Comparison of ENCODE assay signal across 25 cellular contexts in the genomic region with DNA sequence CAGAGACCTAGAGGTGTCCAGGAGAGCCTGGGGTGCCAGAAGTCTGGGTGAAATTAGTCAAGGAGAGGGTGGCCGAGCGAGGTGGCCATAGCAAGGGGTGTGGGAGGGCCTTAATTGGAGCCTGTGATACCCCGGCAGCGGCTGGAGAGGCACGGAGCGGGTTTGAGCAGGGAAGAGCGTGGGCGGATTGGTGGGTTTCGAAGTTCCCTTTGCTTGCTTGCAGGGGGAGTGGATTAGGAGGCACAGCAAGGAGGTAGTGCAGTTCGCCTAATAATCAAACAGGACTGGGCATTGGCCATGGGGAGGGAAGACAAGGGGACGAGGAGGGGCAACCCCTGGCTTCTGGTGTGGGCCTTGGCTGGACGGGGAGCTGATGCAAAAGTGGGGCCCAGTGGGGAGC. TPM values are rescaled to one million over a fixed set of nuclear protein-coding genes. Genes with fewer than 3 reads are reported as not detected.
DNase-seq lines count a peak whose midpoint lies in the region; ATAC-seq, FAIRE-seq and TF ChIP-seq lines count a peak whose summit lies in the region.
"Had no signal": no experiment of that assay in that cellular context is flagged by ENCODE, and none has a peak within 500 bp of the region (broad histone marks: within the 10 kb centered on the region; RNA-seq: fewer than 3 reads in every experiment).

No MANE protein-coding gene starts in this region.

- H3K9me3 ChIP-seq in mucosa of descending colon, result no peaks in the 10 kb centered on the region
- H3K9me3 ChIP-seq: SK-N-SH had no signal

- H3K4me1 Mint-ChIP-seq in activated CD4-positive, alpha-beta T cell treated with anti-CD3 and anti-CD28 coated beads, Interleukin-2, amount 10 ng/mL, durations not matched to agents 7 days and 5 days, result peaks cover 5% of the 10 kb centered on the region
- no peaks in the 10 kb centered on the region for H3K4me1 Mint-ChIP-seq in activated T-helper 17 cell treated with anti-CD3 and anti-CD28 coated beads, Interleukin-2, amount 50 U/mL, for 72 hours

- no peaks in the 10 kb centered on the region for H3K36me3 Mint-ChIP-seq in activated CD4-positive, alpha-beta T cell treated with anti-CD3 and anti-CD28 coated beads, Interleukin-2, amount 10 ng/mL, durations not matched to agents 7 days and 5 days (ENCODE audit: low read depth)
- H3K36me3 Mint-ChIP-seq in activated T-helper 17 cell treated with anti-CD3 and anti-CD28 coated beads, Interleukin-2, amount 50 U/mL, for 72 hours (ENCODE audit: low read depth), result no peaks in the 10 kb centered on the region

- no peak for ATAC-seq in activated T-helper 17 cell treated with anti-CD3 and anti-CD28 coated beads, Interleukin-2, amount 50 U/mL, for 72 hours (replicated peaks)
- ATAC-seq in mucosa of descending colon, result no peak
- ATAC-seq: K562, Panc1 had no signal

- no peak for TF ChIP-seq CTCF in mucosa of descending colon (IDR thresholded peaks at IDR 0.05)

- CTCF ChIA-PET in activated CD4-positive, alpha-beta T cell treated with anti-CD3 and anti-CD28 coated beads, Interleukin-2, amount 10 ng/mL, durations not matched to agents 7 days and 5 days (lab: Charles Lee), result no interaction called here

- in situ Hi-C loops in ACHN (cut with HindIII; ENCODE audit: low pct_ligation_motif_present, low pct_unique_long_range_greater_than_20kb, low sequenced_read_pairs), result no loop called here

- no peak for DNase-seq in activated CD4-positive, alpha-beta T cell treated with anti-CD3 and anti-CD28 coated beads, Interleukin-2, amount 10 ng/mL, durations not matched to agents 7 days and 5 days
- DNase-seq in activated CD4-positive, alpha-beta T cell treated with anti-CD3 and anti-CD28 coated beads, Interleukin-2, amount 50 U/mL, for 4 hours, result no peak
- DNase-seq in mucosa of descending colon (peak in 2 of 3 donors; percentile 24 to 35), urothelium cell line (ENCODE audit: low spot score) (no peak), ACHN (no peak), NOMO-1 treated with DMSO at 0.1 percent for 48 hours (lab: John Stamatoyannopoulos, UW; ENCODE audit: unreplicated experiment) (no peak)
- DNase-seq: DMS153, DND-41, Kasumi-1, MG63, NCI-H1417, NCI-H1694, NCI-H2029 treated with DMSO at 0.1 percent for 48 hours, NCI-H2227 treated with DMSO at 0.1 percent for 48 hours, NCI-H526 treated with DMSO at 0.1 percent for 48 hours, SIG-M5, SK-N-SH had no signal

- peaks cover 12% of the 10 kb centered on the region for H3K4me1 ChIP-seq in mucosa of descending colon (ENCODE audit: low read depth)

- H3K9me3 Mint-ChIP-seq in activated CD4-positive, alpha-beta T cell treated with anti-CD3 and anti-CD28 coated beads, Interleukin-2, amount 10 ng/mL, durations not matched to agents 7 days and 5 days, result no peaks in the 10 kb centered on the region
- H3K9me3 Mint-ChIP-seq in activated T-helper 17 cell treated with anti-CD3 and anti-CD28 coated beads, Interleukin-2, amount 50 U/mL, for 72 hours, result no peaks in the 10 kb centered on the region

- no peaks in the 10 kb centered on the region for H3K36me3 ChIP-seq in mucosa of descending colon (ENCODE audit: low read depth)
- H3K36me3 ChIP-seq: MG63 had no signal

- POLR2A ChIA-PET in activated CD4-positive, alpha-beta T cell treated with anti-CD3 and anti-CD28 coated beads, Interleukin-2, amount 10 ng/mL, durations not matched to agents 7 days and 5 days (lab: Charles Lee), result no interaction called here

- peak overlapping the region; percentile 15 for H3K27ac Mint-ChIP-seq in activated CD4-positive, alpha-beta T cell treated with anti-CD3 and anti-CD28 coated beads, Interleukin-2, amount 10 ng/mL, durations not matched to agents 7 days and 5 days
- H3K27ac Mint-ChIP-seq in activated T-helper 17 cell treated with anti-CD3 and anti-CD28 coated beads, Interleukin-2, amount 50 U/mL, for 72 hours, result peak overlapping the region; percentile 53

- peaks cover 7% of the 10 kb centered on the region for H3K27me3 Mint-ChIP-seq in activated CD4-positive, alpha-beta T cell treated with anti-CD3 and anti-CD28 coated beads, Interleukin-2, amount 10 ng/mL, durations not matched to agents 7 days and 5 days
- no peaks in the 10 kb centered on the region for H3K27me3 Mint-ChIP-seq in activated T-helper 17 cell treated with anti-CD3 and anti-CD28 coated beads, Interleukin-2, amount 50 U/mL, for 72 hours

- H3K4me3 Mint-ChIP-seq in activated CD4-positive, alpha-beta T cell treated with anti-CD3 and anti-CD28 coated beads, Interleukin-2, amount 10 ng/mL, durations not matched to agents 7 days and 5 days, result no peak overlapping the region
- H3K4me3 Mint-ChIP-seq in activated T-helper 17 cell treated with anti-CD3 and anti-CD28 coated beads, Interleukin-2, amount 50 U/mL, for 72 hours, result no peak overlapping the region

- no peak overlapping the region for H3K4me3 ChIP-seq in mucosa of descending colon
- H3K4me3 ChIP-seq: K562, MG63 had no signal

- intact Hi-C loops in mucosa of descending colon (cut with DNase I, micrococcal nuclease), result no loop called here

- peak; percentile 20 for FAIRE-seq in urothelium cell line (lab: Jason Lieb, UNC)
- FAIRE-seq: GM12892, GM19239, H54, HTR-8/SVneo, K562 had no signal

RNA-seq across cellular contexts. Expression of a gene that starts 5.4 kb away (rescaled TPM):
- total RNA-seq in activated CD4-positive, alpha-beta T cell treated with anti-CD3 and anti-CD28 coated beads, Interleukin-2, amount 10 ng/mL, durations not matched to agents 7 days and 5 days, result 1 to 10 TPM; 7.1 to 9.1 TPM
- 10 to 100 TPM; 15.9 to 22.6 TPM for total RNA-seq in activated T-helper 17 cell treated with anti-CD3 and anti-CD28 coated beads, Interleukin-2, amount 50 U/mL, for 72 hours
- 10 to 100 TPM; 18.9 to 40.4 (median 29.1) TPM for total RNA-seq in mucosa of descending colon

RNA-seq across cellular contexts. Expression of a gene that starts 36.8 kb away (rescaled TPM):
- 10 to 100 TPM; 35.4 to 39.2 TPM for total RNA-seq in activated CD4-positive, alpha-beta T cell treated with anti-CD3 and anti-CD28 coated beads, Interleukin-2, amount 10 ng/mL, durations not matched to agents 7 days and 5 days
- total RNA-seq in activated T-helper 17 cell treated with anti-CD3 and anti-CD28 coated beads, Interleukin-2, amount 50 U/mL, for 72 hours, result 10 to 100 TPM; 13.1 to 14.4 TPM
- 1 to 10 TPM; 1.2 to 2.5 (median 1.8) TPM for total RNA-seq in mucosa of descending colon
- total RNA-seq: NCI-H460 had no signal

RNA-seq across cellular contexts. Expression of a gene that starts 58.0 kb away (rescaled TPM):
- total RNA-seq in activated CD4-positive, alpha-beta T cell treated with anti-CD3 and anti-CD28 coated beads, Interleukin-2, amount 10 ng/mL, durations not matched to agents 7 days and 5 days, result not detected
- not detected for total RNA-seq in activated T-helper 17 cell treated with anti-CD3 and anti-CD28 coated beads, Interleukin-2, amount 50 U/mL, for 72 hours
- total RNA-seq in mucosa of descending colon, result under 1 TPM in 1 of 3 donors, not detected in 2; 0.12 TPM
- total RNA-seq: NCI-H460 had no signal

Comparison
In these comparisons a context has a peak if more than half of its experiments do, and no peak if none do; other contexts are left out.
1. DNase-seq: peak in mucosa of descending colon (2 of 3); none in activated CD4-positive, alpha-beta T cell treated with anti-CD3 and anti-CD28 coated beads, Interleukin-2, amount 10 ng/mL, durations not matched to agents 7 days and 5 days (single experiment), activated CD4-positive, alpha-beta T cell treated with anti-CD3 and anti-CD28 coated beads, Interleukin-2, amount 50 U/mL, for 4 hours (0 of 2), urothelium cell line (single experiment), ACHN (single experiment) and NOMO-1 treated with DMSO at 0.1 percent for 48 hours (single experiment).
2. RNA of a gene that starts 36.8 kb away (total RNA-seq): 35.4 to 39.2 TPM in activated CD4-positive, alpha-beta T cell treated with anti-CD3 and anti-CD28 coated beads, Interleukin-2, amount 10 ng/mL, durations not matched to agents 7 days and 5 days and 13.1 to 14.4 TPM in activated T-helper 17 cell treated with anti-CD3 and anti-CD28 coated beads, Interleukin-2, amount 50 U/mL, for 72 hours; 1.2 to 2.5 TPM in mucosa of descending colon; every median in the first group is over 4 times any median in the second.